In the genomic region with DNA sequence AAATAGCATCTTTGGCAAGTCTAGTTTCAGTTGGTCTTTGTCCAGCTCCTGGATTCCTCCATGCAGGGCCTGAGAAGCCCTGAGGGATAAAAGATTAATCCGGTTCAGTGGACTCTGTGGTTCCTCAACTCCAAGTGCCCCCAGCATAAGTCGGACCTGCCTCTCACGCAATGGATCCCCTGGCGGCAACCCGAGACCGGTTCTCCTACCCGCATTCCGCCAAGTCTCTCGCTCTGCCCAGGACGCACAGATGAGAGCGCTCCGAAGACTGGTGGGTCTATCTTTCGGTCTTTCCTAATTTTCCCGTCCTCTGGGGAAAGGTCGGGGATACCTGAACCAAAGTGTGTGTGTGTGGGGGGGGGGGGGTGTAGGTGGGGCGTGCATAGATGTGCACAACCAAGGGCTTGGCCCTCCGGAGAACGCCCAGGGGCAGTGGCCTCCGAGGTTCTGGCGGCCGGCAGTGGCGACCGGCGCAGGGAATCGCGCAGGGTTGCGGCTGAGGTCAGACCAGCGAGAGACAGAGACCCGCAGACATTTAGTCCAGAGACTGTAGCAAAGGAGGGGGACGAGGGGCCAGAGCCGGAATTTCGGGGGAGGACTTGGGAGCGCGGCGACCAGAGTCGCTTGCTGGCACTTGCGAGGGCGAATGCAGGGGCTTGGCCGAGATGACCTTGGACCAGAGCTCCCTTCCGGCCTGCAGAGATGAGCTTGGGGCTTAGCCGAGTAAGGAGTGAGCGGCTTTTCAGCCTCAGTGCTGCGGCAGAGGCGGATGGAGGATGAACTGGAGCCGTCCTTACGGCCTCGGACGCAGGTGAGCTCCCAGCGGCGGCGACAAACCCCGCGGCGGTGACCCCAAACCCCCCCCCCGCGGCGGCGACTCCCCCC, we compare ENCODE assay signal across 8 cellular contexts. TPM values are rescaled to one million over a fixed set of nuclear protein-coding genes. Genes with fewer than 3 reads are reported as not detected.
DNase-seq lines count a peak whose midpoint lies in the region; ATAC-seq and TF ChIP-seq lines count a peak whose summit lies in the region.

No MANE protein-coding gene starts in this region.

- H3K27me3 ChIP-seq in iPS-18a (ENCODE audit: control insufficient read depth, insufficient read depth, low read length): no peaks in the 10 kb centered on the region
- H3K27me3 ChIP-seq in gastrocnemius medialis: no peaks in the 10 kb centered on the region

- intact Hi-C loops in gastrocnemius medialis (cut with DNase I; ENCODE audit: low total_unique reads): loop anchor here (5.0 kb wide), 1 partner anchor 35 kb away; the partner anchor contains the start of gene MIF

- in situ Hi-C loops in astrocyte of the spinal cord (cut with HindIII; ENCODE audit: low sequenced_read_pairs): no loop called here
- in situ Hi-C loops in gastrocnemius medialis (cut with MboI; ENCODE audit: low sequenced_read_pairs in 4 of 4): loop anchor here in 3 of 4 donors (10.0 to 25.0 kb wide), 2 partner anchors 312 to 320 kb away; no protein-coding TSS in a partner anchor

- no peak overlapping the region for H3K27ac ChIP-seq in iPS-18a (ENCODE audit: low read length)
- H3K27ac ChIP-seq in gastrocnemius medialis: peak overlapping the region; percentile 94 to 99 (median 98)

- ATAC-seq in HG02870 (IDR thresholded peaks at IDR 0.05; ENCODE audit: unreplicated experiment) (peak; percentile 47), gastrocnemius medialis (peak; percentile 55)

- H3K36me3 ChIP-seq in iPS-18a (ENCODE audit: control insufficient read depth, low read depth, low read length): no peaks in the 10 kb centered on the region
- H3K36me3 ChIP-seq in gastrocnemius medialis: no peaks in the 10 kb centered on the region

- H3K9me3 ChIP-seq in iPS-18a (ENCODE audit: control insufficient read depth, low read depth, low read length): no peaks in the 10 kb centered on the region
- H3K9me3 ChIP-seq in gastrocnemius medialis: no peaks in the 10 kb centered on the region

- peak in 1 of 2 donors; percentile 13 for TF ChIP-seq POLR2A in gastrocnemius medialis (IDR thresholded peaks at IDR 0.05)

- H3K4me3 ChIP-seq in AG10803 (ENCODE audit: low read length) (peak overlapping the region; percentile 83), GM12875 (ENCODE audit: low read depth, low read length) (peak overlapping the region; percentile 63), astrocyte of the spinal cord (ENCODE audit: low read depth, low read length) (peak overlapping the region; percentile 77), iPS-18a (ENCODE audit: low read length) (peak overlapping the region; percentile 97), gastrocnemius medialis (peak overlapping the region; percentile 77 to 88 (median 86))

- peak; percentile 56 for DNase-seq in AG10803 (ENCODE audit: low read depth)
- DNase-seq in NCI-H2227 (lab: John Stamatoyannopoulos, UW; ENCODE audit: unreplicated experiment): peak; percentile 49
- peak; percentile 24 for DNase-seq in astrocyte of the spinal cord (ENCODE audit: low read depth, low spot score)
- peak in 1 of 2 donors; percentile 61 for DNase-seq in gastrocnemius medialis
- no peak for DNase-seq in GF-D8 (lab: John Stamatoyannopoulos, UW)

- peak; percentile 28; the same call in 1 of the 2 replicates for TF ChIP-seq CTCF in AG10803 (conservative IDR thresholded peaks at IDR 0.05; ENCODE audit: low read length)
- peak; percentile 18; the same call in 1 of the 2 replicates for TF ChIP-seq CTCF in GM12875 (IDR thresholded peaks at IDR 0.05; ENCODE audit: borderline replicate concordance, insufficient read depth, low read depth, low read length)
- no peak for TF ChIP-seq CTCF in astrocyte of the spinal cord (IDR thresholded peaks at IDR 0.05; ENCODE audit: low read depth, low read length)
- peak in 1 of 5 experiments; percentile 37 for TF ChIP-seq CTCF in gastrocnemius medialis (IDR thresholded peaks at IDR 0.05 in 4 of 5, conservative IDR thresholded peaks at IDR 0.05 in 1 of 5)

- H3K4me1 ChIP-seq in iPS-18a (ENCODE audit: control insufficient read depth, low read depth, low read length) (peaks cover 7% of the 10 kb centered on the region), gastrocnemius medialis (peaks cover 18 to 23% of the 10 kb centered on the region in 2 donors)

- peak overlapping the region; percentile 57 for H3K9ac ChIP-seq in iPS-18a (ENCODE audit: low read length)

RNA-seq across cellular contexts. Expression of gene SLC2A11, which starts 0.7 kb away (rescaled TPM):
- total RNA-seq in gastrocnemius medialis: 10 to 100 TPM in 1 of 4 donors, 1 to 10 TPM in 3; 2.4 to 19.0 (median 6.2) TPM

RNA-seq across cellular contexts. Expression of gene DERL3, which starts 18.2 kb away (rescaled TPM):
- total RNA-seq in gastrocnemius medialis: 1 to 10 TPM in 3 of 4 donors, under 1 TPM in 1; 0.72 to 1.5 (median 1.3) TPM

RNA-seq across cellular contexts. Expression of gene MIF, which starts 37.2 kb away (rescaled TPM):
- total RNA-seq in gastrocnemius medialis: 100 to 1,000 TPM in 3 of 4 donors, 10 to 100 TPM in 1; 78.1 to 145 (median 129) TPM
